21 cellular contexts compared by ENCODE assay signal in genomic region chr1:61261585-61261984, GRCh38.
"Had no signal": no experiment of that assay in that cellular context is flagged by ENCODE, and none has a peak within 500 bp of the region (broad histone marks: within the 10 kb centered on the region; RNA-seq: fewer than 3 reads in every experiment).

No MANE protein-coding gene starts in this region.

- DNase-seq: activated B cell treated with CpG ODN at 0.5 μM for 24 hours; activated CD4-positive, alpha-beta memory T cell treated with anti-CD3 and anti-CD28 coated beads, Interleukin-2, amount 10 ng/mL, durations not matched to agents 7 days and 5 days; activated CD4-positive, alpha-beta T cell treated with anti-CD3 and anti-CD28 coated beads for 4 hours; activated CD8-positive, alpha-beta memory T cell treated with anti-CD3 and anti-CD28 coated beads, Interleukin-2, amount 10 ng/mL, durations not matched to agents 7 days and 5 days; activated naive CD4-positive, alpha-beta T cell; activated naive CD8-positive, alpha-beta T cell treated with anti-CD3 and anti-CD28 coated beads for 36 hours; amygdala; brain microvascular endothelial cell; cerebellar nuclear complex; cortex of kidney; effector memory CD8-positive, alpha-beta T cell; heart right ventricle; immature natural killer cell; mucosa of descending colon; naive B cell; right cardiac atrium; SW 1271; upper lobe of left lung had no signal

- H3K4me1 ChIP-seq: prostate gland, SJSA1 had no signal

- H3K36me3 ChIP-seq: brain microvascular endothelial cell, heart right ventricle, prostate gland, SJSA1, suprapubic skin, upper lobe of left lung had no signal

- ATAC-seq: activated CD8-positive, alpha-beta memory T cell treated with anti-CD3 and anti-CD28 coated beads, Interleukin-2, amount 10 ng/mL, durations not matched to agents 7 days and 5 days; effector memory CD8-positive, alpha-beta T cell; heart right ventricle; mucosa of descending colon had no signal

- H3K9me3 ChIP-seq: heart right ventricle, mucosa of descending colon, prostate gland, SJSA1, suprapubic skin, upper lobe of left lung had no signal

- H3K4me3 ChIP-seq: heart right ventricle, mucosa of descending colon, prostate gland, SJSA1, suprapubic skin, upper lobe of left lung had no signal

- H3K27ac ChIP-seq: brain microvascular endothelial cell, prostate gland, SJSA1, suprapubic skin, upper lobe of left lung had no signal

- H3K27me3 ChIP-seq: brain microvascular endothelial cell, heart right ventricle, SJSA1, suprapubic skin, upper lobe of left lung had no signal
